2 cellular contexts compared by ENCODE assay signal in genomic region chr17:8781784-8782575, GRCh38.
TF ChIP-seq lines count a peak whose summit lies in the region.

No MANE protein-coding gene starts in this region.

TF ChIP-seq in WTC11, 78 proteins besides CTCF, POLR2A, EP300 and RAD21:
- TF ChIP-seq FOXP4 (CRISPR knock-in tag; IDR thresholded peaks at IDR 0.05) (no peak), TEAD1 (CRISPR knock-in tag; IDR thresholded peaks at IDR 0.05) (no peak)

TF ChIP-seq in endothelial cell of umbilical vein, 7 proteins besides CTCF, POLR2A, EP300 and RAD21 (continued from another document):
- TF ChIP-seq MAX (IDR thresholded peaks at IDR 0.05; ENCODE audit: insufficient read depth, insufficient read length) (no peak), FOS (IDR thresholded peaks at IDR 0.05; ENCODE audit: borderline replicate concordance, insufficient read depth, low read length) (no peak), GATA2 (IDR thresholded peaks at IDR 0.05; ENCODE audit: insufficient read depth, insufficient read length, low read depth, low read length) (no peak), JUN (IDR thresholded peaks at IDR 0.05; ENCODE audit: borderline replicate concordance, insufficient read depth, insufficient read length, low read depth) (no peak), POLR2AphosphoS5 (IDR thresholded peaks at IDR 0.05; ENCODE audit: insufficient read depth, low read depth, low read length) (no peak), MYC (IDR thresholded peaks at IDR 0.05; ENCODE audit: low read depth, low read length) (no peak)
